Comparison of ENCODE assay signal across 12 cellular contexts in the genomic region with DNA sequence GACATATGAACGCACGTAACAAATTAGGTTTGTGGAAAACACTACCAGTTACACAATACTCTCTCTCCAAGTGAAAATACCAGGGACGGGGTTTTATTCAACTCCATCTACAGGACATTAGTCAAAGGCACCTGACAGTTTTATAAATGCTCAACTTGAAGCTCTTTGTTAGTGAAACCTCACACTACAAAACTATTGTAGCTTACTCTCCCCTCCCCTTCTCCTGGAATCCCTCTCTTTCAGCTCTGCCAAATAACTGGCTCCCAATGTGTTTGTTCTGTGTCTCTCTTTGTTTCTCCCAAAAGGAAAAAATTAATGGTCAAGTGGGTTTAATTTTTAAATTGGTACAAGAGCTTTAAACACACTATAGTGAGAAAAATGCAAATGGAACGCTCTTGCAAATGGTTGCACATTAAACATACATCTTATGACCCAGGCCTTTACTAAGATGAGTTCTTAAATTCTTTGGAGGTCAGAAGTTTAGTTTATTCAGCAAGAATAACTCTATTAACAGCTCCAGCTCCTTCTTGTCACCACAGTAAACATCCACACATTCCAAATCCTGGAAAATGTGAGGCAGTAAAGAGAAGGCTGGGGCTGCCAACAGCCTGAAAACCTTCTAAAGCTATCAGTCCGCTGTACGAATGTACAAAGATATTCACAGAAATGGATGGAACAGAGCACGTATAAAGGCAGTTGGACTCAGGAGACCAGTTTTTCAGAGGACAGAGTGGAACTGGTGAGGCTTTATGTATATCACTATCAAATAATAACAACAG. TPM values are rescaled to one million over a fixed set of nuclear protein-coding genes. Genes with fewer than 3 reads are reported as not detected.
DNase-seq lines count a peak whose midpoint lies in the region; ATAC-seq, FAIRE-seq and TF ChIP-seq lines count a peak whose summit lies in the region.
"Had no signal": no experiment of that assay in that cellular context is flagged by ENCODE, and none has a peak within 500 bp of the region (broad histone marks: within the 10 kb centered on the region; RNA-seq: fewer than 3 reads in every experiment).

No MANE protein-coding gene starts in this region.

- H3K4me3 ChIP-seq in heart left ventricle (peak overlapping the region in 1 of 12 donors; percentile 4), prostate gland (no peak overlapping the region), osteoblast (ENCODE audit: insufficient read depth, low read length) (no peak overlapping the region), brain microvascular endothelial cell (ENCODE audit: low read depth, low read length) (no peak overlapping the region)

- no peak overlapping the region for H3K4me3 Mint-ChIP-seq in WTC11
- H3K4me3 Mint-ChIP-seq: CD14-positive monocyte; stimulated activated effector memory CD8-positive, alpha-beta T cell treated with anti-CD3 and anti-CD28 coated beads, Interleukin-12 subunit alpha, Interleukin-12 subunit beta, amount 100 ng/mL, for 72 hours had no signal

- H3K27me3 ChIP-seq in heart left ventricle (no peaks in the 10 kb centered on the region), prostate gland (replicated peaks; ENCODE audit: insufficient read depth) (no peaks in the 10 kb centered on the region), osteoblast (ENCODE audit: insufficient read depth, low read length) (no peaks in the 10 kb centered on the region), brain microvascular endothelial cell (replicated peaks) (no peaks in the 10 kb centered on the region)
- H3K27me3 ChIP-seq: foreskin keratinocyte had no signal

- no peaks in the 10 kb centered on the region for H3K9me3 ChIP-seq in heart left ventricle
- no peaks in the 10 kb centered on the region for H3K9me3 ChIP-seq in prostate gland
- no peaks in the 10 kb centered on the region for H3K9me3 ChIP-seq in osteoblast (ENCODE audit: low read depth, low read length)

- no peaks in the 10 kb centered on the region for H3K79me2 ChIP-seq in osteoblast (ENCODE audit: insufficient read depth, low read length)

- peaks cover 78% of the 10 kb centered on the region for H3K4me1 Mint-ChIP-seq in WTC11
- H3K4me1 Mint-ChIP-seq: stimulated activated effector memory CD8-positive, alpha-beta T cell treated with anti-CD3 and anti-CD28 coated beads, Interleukin-12 subunit alpha, Interleukin-12 subunit beta, amount 100 ng/mL, for 72 hours had no signal

- peak; percentile 56 for ATAC-seq in WTC11
- peak; percentile 75 to 89 (median 86) for ATAC-seq in heart left ventricle
- no peak for ATAC-seq in esophagus mucosa
- ATAC-seq: foreskin keratinocyte; stimulated activated effector memory CD8-positive, alpha-beta T cell treated with anti-CD3 and anti-CD28 coated beads, Interleukin-12 subunit alpha, Interleukin-12 subunit beta, amount 100 ng/mL, for 72 hours had no signal

- CTCF ChIA-PET in WTC11 (lab: Charles Lee): interaction anchor here (0.9 to 1.1 kb wide), 2 partner anchors 21 to 59 kb away, joined by 3 read pairs; no protein-coding TSS in a partner anchor

- FAIRE-seq in GM12891 (lab: Jason Lieb, UNC): peak; percentile 16

- H3K27ac Mint-ChIP-seq in WTC11: peak overlapping the region; percentile 48
- H3K27ac Mint-ChIP-seq: CD14-positive monocyte; stimulated activated effector memory CD8-positive, alpha-beta T cell treated with anti-CD3 and anti-CD28 coated beads, Interleukin-12 subunit alpha, Interleukin-12 subunit beta, amount 100 ng/mL, for 72 hours had no signal

- intact Hi-C loops in heart left ventricle (cut with DNase I) (no loop called here), prostate gland (cut with DNase I) (no loop called here)

- H3K36me3 ChIP-seq in heart left ventricle (peaks cover 0 to 4% (median 0%) of the 10 kb centered on the region in 9 donors), prostate gland (no peaks in the 10 kb centered on the region), osteoblast (ENCODE audit: insufficient read depth, low read length) (no peaks in the 10 kb centered on the region), brain microvascular endothelial cell (replicated peaks) (no peaks in the 10 kb centered on the region)

- no peak overlapping the region for H2AFZ ChIP-seq in osteoblast (ENCODE audit: low read length)

- no peak for TF ChIP-seq CTCF in WTC11 (IDR thresholded peaks at IDR 0.05)
- no peak for TF ChIP-seq CTCF in heart left ventricle (IDR thresholded peaks at IDR 0.05)
- no peak for TF ChIP-seq CTCF in prostate gland (IDR thresholded peaks at IDR 0.05)
- no peak for TF ChIP-seq CTCF in osteoblast (IDR thresholded peaks at IDR 0.05; ENCODE audit: extremely low read depth, low read depth, low read length)
- TF ChIP-seq CTCF in brain microvascular endothelial cell (IDR thresholded peaks at IDR 0.05; ENCODE audit: low read depth, low read length, missing control alignments): no peak

- TF ChIP-seq POLR2A in GM12891 (IDR thresholded peaks at IDR 0.05; ENCODE audit: low read depth, low read length) (no peak), heart left ventricle (IDR thresholded peaks at IDR 0.05) (no peak), prostate gland (IDR thresholded peaks at IDR 0.05) (no peak)

- no peaks in the 10 kb centered on the region for H3K27me3 Mint-ChIP-seq in WTC11 (ENCODE audit: low read depth)

- DNase-seq in GM12891 (ENCODE audit: insufficient read length, low spot score) (no peak), WTC11 (ENCODE audit: low spot score) (no peak), heart left ventricle (peak in 2 of 5 donors; percentile 35 to 38), prostate gland (ENCODE audit: low spot score) (peak; percentile 22), osteoblast (ENCODE audit: insufficient read length, low spot score, missing footprints) (no peak), GM19240 (ENCODE audit: insufficient read length, low spot score) (no peak), brain microvascular endothelial cell (no peak)
- DNase-seq: foreskin keratinocyte, NCI-H82 had no signal

- WGBS in heart left ventricle, 4 donors: 61 to 63% (median 61%) methylated on average over 7 of the region's 7 CpGs
- 23% methylated on average over 7 of the region's 7 CpGs for WGBS in prostate gland

- no peaks in the 10 kb centered on the region for H4K20me1 ChIP-seq in osteoblast (ENCODE audit: insufficient read depth, low read length)

- in situ Hi-C loops in brain microvascular endothelial cell (cut with HindIII; ENCODE audit: low pct_ligation_motif_present, low sequenced_read_pairs): no loop called here

- POLR2A ChIA-PET in WTC11 (lab: Charles Lee): interaction anchor here (0.6 kb wide), 2 partner anchors 20 to 35 kb away, joined by 3 to 7 read pairs; no protein-coding TSS in a partner anchor

- peaks cover 10% of the 10 kb centered on the region for H3K36me3 Mint-ChIP-seq in WTC11
- H3K36me3 Mint-ChIP-seq: CD14-positive monocyte; stimulated activated effector memory CD8-positive, alpha-beta T cell treated with anti-CD3 and anti-CD28 coated beads, Interleukin-12 subunit alpha, Interleukin-12 subunit beta, amount 100 ng/mL, for 72 hours had no signal

- H3K9me3 Mint-ChIP-seq in WTC11: no peaks in the 10 kb centered on the region

- H3K27ac ChIP-seq in heart left ventricle (peak overlapping the region; percentile 29 to 85 (median 62)), prostate gland (peak overlapping the region; percentile 45 to 59), osteoblast (ENCODE audit: low read depth, low read length) (no peak overlapping the region), brain microvascular endothelial cell (no peak overlapping the region)
- H3K27ac ChIP-seq: foreskin keratinocyte had no signal

- no peak overlapping the region for H3K4me2 ChIP-seq in osteoblast (ENCODE audit: insufficient read depth, low read length)

- H3K4me1 ChIP-seq in heart left ventricle (peaks cover 0 to 42% (median 23%) of the 10 kb centered on the region in 12 donors), prostate gland (replicated peaks) (peaks cover 5% of the 10 kb centered on the region), osteoblast (ENCODE audit: insufficient read depth, low read length) (no peaks in the 10 kb centered on the region)
- H3K4me1 ChIP-seq: foreskin keratinocyte had no signal

TF ChIP-seq in GM12891, 5 proteins besides CTCF, POLR2A, EP300 and RAD21:
- TF ChIP-seq POLR2AphosphoS5 (IDR thresholded peaks at IDR 0.05; ENCODE audit: low read depth, low read length): no peak
- TF ChIP-seq SPI1 (IDR thresholded peaks at IDR 0.05; ENCODE audit: low read depth, low read length): no peak
- TF ChIP-seq TAF1 (IDR thresholded peaks at IDR 0.05; ENCODE audit: low read depth, low read length): no peak
- TF ChIP-seq POU2F2 (IDR thresholded peaks at IDR 0.05; ENCODE audit: low read depth, low read length): no peak
- no peak for TF ChIP-seq PAX5 (IDR thresholded peaks at IDR 0.05; ENCODE audit: insufficient read depth, low read length, severe bottlenecking)

TF ChIP-seq in WTC11, 78 proteins besides CTCF, POLR2A, EP300 and RAD21 (continues in another document):
- no peak for TF ChIP-seq NFYB (CRISPR knock-in tag; conservative IDR thresholded peaks at IDR 0.05; ENCODE audit: low read depth)
- no peak for TF ChIP-seq HMGA2 (CRISPR knock-in tag; IDR thresholded peaks at IDR 0.05)
- no peak for TF ChIP-seq NR3C1 (CRISPR knock-in tag; conservative IDR thresholded peaks at IDR 0.05; ENCODE audit: low read depth)
- TF ChIP-seq TEAD1 (CRISPR knock-in tag; IDR thresholded peaks at IDR 0.05): no peak
- TF ChIP-seq, protein P1, sequence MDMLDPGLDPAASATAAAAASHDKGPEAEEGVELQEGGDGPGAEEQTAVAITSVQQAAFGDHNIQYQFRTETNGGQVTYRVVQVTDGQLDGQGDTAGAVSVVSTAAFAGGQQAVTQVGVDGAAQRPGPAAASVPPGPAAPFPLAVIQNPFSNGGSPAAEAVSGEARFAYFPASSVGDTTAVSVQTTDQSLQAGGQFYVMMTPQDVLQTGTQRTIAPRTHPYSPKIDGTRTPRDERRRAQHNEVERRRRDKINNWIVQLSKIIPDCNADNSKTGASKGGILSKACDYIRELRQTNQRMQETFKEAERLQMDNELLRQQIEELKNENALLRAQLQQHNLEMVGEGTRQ (CRISPR knock-in tag; IDR thresholded peaks at IDR 0.05): no peak
- TF ChIP-seq, protein P2, sequence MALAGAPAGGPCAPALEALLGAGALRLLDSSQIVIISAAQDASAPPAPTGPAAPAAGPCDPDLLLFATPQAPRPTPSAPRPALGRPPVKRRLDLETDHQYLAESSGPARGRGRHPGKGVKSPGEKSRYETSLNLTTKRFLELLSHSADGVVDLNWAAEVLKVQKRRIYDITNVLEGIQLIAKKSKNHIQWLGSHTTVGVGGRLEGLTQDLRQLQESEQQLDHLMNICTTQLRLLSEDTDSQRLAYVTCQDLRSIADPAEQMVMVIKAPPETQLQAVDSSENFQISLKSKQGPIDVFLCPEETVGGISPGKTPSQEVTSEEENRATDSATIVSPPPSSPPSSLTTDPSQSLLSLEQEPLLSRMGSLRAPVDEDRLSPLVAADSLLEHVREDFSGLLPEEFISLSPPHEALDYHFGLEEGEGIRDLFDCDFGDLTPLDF (CRISPR knock-in tag; IDR thresholded peaks at IDR 0.05): no peak
- TF ChIP-seq ZNF317 (CRISPR knock-in tag; IDR thresholded peaks at IDR 0.05; ENCODE audit: borderline replicate concordance, low read depth): no peak

RNA-seq across cellular contexts. Expression of a gene that starts 48.3 kb away (rescaled TPM):
- 6.2 TPM for polyA plus RNA-seq in GM12891 (2012; ENCODE audit: low read depth, missing spikeins)
- total RNA-seq in WTC11 (2021) (40.6 to 44.4 TPM (median 43.8 TPM) in 3 replicates), heart left ventricle (10 to 100 TPM in 6 of 9 donors, 1 to 10 TPM in 3; 8.5 to 26.7 (median 14.2) TPM), prostate gland (10 to 100 TPM; 22.6 to 25.3 TPM), esophagus mucosa (6.7 TPM), osteoblast (11.6 and 14.7 TPM in 2 replicates)
- 1 to 10 TPM; 3.3 to 5.3 TPM for polyA plus RNA-seq in heart left ventricle
- polyA plus RNA-seq: CD14-positive monocyte had no signal

Comparison
In these comparisons a context has a peak if more than half of its experiments do, and no peak if none do; other contexts are left out.
1. H3K27ac ChIP-seq: peak in heart left ventricle (12 of 12) and prostate gland (2 of 2); none in osteoblast (single experiment) and brain microvascular endothelial cell (single experiment).